Comparison of ENCODE assay signal across 8 cellular contexts in the genomic region with DNA sequence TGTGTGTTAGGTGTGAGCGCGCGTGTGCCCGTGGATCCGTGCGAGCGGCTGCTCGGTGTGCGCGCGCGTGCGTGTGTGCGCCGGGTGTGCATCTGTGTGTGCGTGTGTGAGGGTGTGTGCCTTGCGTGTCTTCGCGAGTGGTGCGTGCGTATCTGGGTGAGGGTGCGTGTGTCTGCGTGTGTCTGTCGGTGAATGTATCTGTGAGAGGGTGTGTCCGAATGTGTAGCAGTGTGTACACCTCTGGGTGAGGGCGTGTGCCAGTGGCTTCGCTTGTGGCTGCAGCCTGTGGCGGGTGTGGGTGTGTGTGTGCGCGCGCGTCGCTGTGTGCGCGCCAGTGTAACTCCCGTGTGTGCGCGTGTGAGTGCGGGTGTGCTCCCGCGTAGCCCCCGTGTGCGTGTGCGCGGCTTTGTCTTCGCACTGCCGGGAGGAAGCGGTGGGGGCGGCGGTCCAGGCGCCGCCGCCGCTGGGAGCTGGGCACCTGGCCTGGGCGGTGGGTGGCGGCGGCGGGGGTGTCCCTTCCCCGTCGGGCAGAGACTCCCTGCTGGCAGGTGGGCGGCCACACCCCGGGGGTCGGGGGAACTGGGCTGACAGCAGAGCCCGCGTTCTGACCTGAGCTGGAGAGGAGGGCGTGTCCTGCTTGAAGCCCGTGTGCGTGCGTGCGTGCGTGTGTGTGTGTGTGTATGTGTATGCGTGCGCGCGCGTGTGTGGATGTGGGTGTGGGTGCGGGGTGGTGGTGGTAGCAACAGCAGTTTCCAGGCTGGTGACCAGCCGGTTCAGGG.
DNase-seq lines count a peak whose midpoint lies in the region; ATAC-seq and TF ChIP-seq lines count a peak whose summit lies in the region.

No MANE protein-coding gene starts in this region.

- peak overlapping the region; percentile 90 for H3K4me3 Mint-ChIP-seq in GM23338

- H3K4me1 ChIP-seq in GM23338 (ENCODE audit: insufficient read depth) (peaks cover 39% of the 10 kb centered on the region), Peyer's patch (peaks cover 6 to 28% (median 14%) of the 10 kb centered on the region in 4 donors), left ventricle myocardium inferior (peaks cover 36% of the 10 kb centered on the region), psoas muscle (peaks cover 7% of the 10 kb centered on the region)

- H2AFZ ChIP-seq in GM23338, result peak overlapping the region; percentile 43; the same call in 1 of the 2 replicates

- no peaks in the 10 kb centered on the region for H3K36me3 Mint-ChIP-seq in GM23338 (ENCODE audit: low read depth)

- peak overlapping the region; percentile 83 for H3K4me2 ChIP-seq in GM23338

- peaks cover 68% of the 10 kb centered on the region for H3K27me3 Mint-ChIP-seq in GM23338 (ENCODE audit: insufficient read depth, low read depth, poor library complexity)

- peak in 1 of 2 donors; percentile 22 for TF ChIP-seq POLR2A in Peyer's patch (IDR thresholded peaks at IDR 0.05)

- H3K9me2 ChIP-seq in GM23338 (ENCODE audit: insufficient read depth), result no peaks in the 10 kb centered on the region

- H3K27ac Mint-ChIP-seq in GM23338, result no peak overlapping the region

- H3K36me3 ChIP-seq in GM23338 (ENCODE audit: insufficient read depth) (no peaks in the 10 kb centered on the region), Peyer's patch (no peaks in the 10 kb centered on the region), left ventricle myocardium inferior (no peaks in the 10 kb centered on the region), psoas muscle (ENCODE audit: insufficient read depth in 1 of 2, low read depth in 1 of 2) (no peaks in the 10 kb centered on the region)

- H3K27me3 ChIP-seq in GM23338 (ENCODE audit: insufficient read depth) (peaks cover 61% of the 10 kb centered on the region), Peyer's patch (no peaks in the 10 kb centered on the region), left ventricle myocardium inferior (ENCODE audit: low read depth) (peaks cover 51% of the 10 kb centered on the region), psoas muscle (ENCODE audit: insufficient read depth in 3 of 3, low read length in 2 of 3) (peaks cover 0 to 45% (median 14%) of the 10 kb centered on the region in 3 donors)

- TF ChIP-seq CTCF in GM23338 (conservative IDR thresholded peaks at IDR 0.05; ENCODE audit: low read depth in 2 of 2), result no peak
- TF ChIP-seq CTCF in Peyer's patch (IDR thresholded peaks at IDR 0.05), result no peak
- TF ChIP-seq CTCF in left ventricle myocardium inferior (IDR thresholded peaks at IDR 0.05; ENCODE audit: borderline replicate concordance), result no peak
- no peak for TF ChIP-seq CTCF in psoas muscle (IDR thresholded peaks at IDR 0.05)
- TF ChIP-seq CTCF in GM13976 (IDR thresholded peaks at IDR 0.05; ENCODE audit: borderline replicate concordance, control extremely low read depth, extremely low read depth, insufficient read depth, missing control alignments), result no peak

- no peaks in the 10 kb centered on the region for H3K9me3 ChIP-seq in Peyer's patch
- no peaks in the 10 kb centered on the region for H3K9me3 ChIP-seq in left ventricle myocardium inferior (replicated peaks)
- no peaks in the 10 kb centered on the region for H3K9me3 ChIP-seq in psoas muscle

- H3K4me3 ChIP-seq in GM23338, result peak overlapping the region; percentile 61
- peak overlapping the region; percentile 53 to 85 (median 68) for H3K4me3 ChIP-seq in Peyer's patch
- H3K4me3 ChIP-seq in left ventricle myocardium inferior, result peak overlapping the region; percentile 79
- H3K4me3 ChIP-seq in psoas muscle, result peak overlapping the region; percentile 73

- in situ Hi-C loops in GM13976 (cut with MboI; ENCODE audit: low sequenced_read_pairs, unreplicated experiment), result no loop called here

- peaks cover 49% of the 10 kb centered on the region for H3K4me1 Mint-ChIP-seq in GM23338

- H3K27ac ChIP-seq in GM23338 (ENCODE audit: low read depth) (no peak overlapping the region), Peyer's patch (peak overlapping the region; percentile 32 to 78 (median 58)), left ventricle myocardium inferior (replicated peaks) (peak overlapping the region; percentile 44), psoas muscle (no peak overlapping the region)

- DNase-seq in GM23338 (ENCODE audit: low spot score), result no peak
- peak; percentile 33 to 77 (median 75) for DNase-seq in Peyer's patch
- DNase-seq in activated naive CD8-positive, alpha-beta T cell treated with anti-CD3 and anti-CD28 coated beads, Interleukin-2, amount 50 U/mL, for 16 hours (ENCODE audit: low read depth, low spot score), result peak; percentile 11
- peak; percentile 58 for DNase-seq in left ventricle myocardium inferior
- peak; percentile 65 to 72 for DNase-seq in psoas muscle
- no peak for DNase-seq in HCEC 1CT
- DNase-seq in GM13976 (ENCODE audit: low spot score), result no peak

- peaks cover 25% of the 10 kb centered on the region for H3F3A ChIP-seq in GM23338 (replicated peaks; ENCODE audit: low read depth)

- H3K9me3 Mint-ChIP-seq in GM23338, result peaks cover 3% of the 10 kb centered on the region; the same call in 1 of the 3 replicates

- intact Hi-C loops in left ventricle myocardium inferior (cut with micrococcal nuclease) (no loop called here), psoas muscle (cut with DNase I) (no loop called here)

- H3K79me2 ChIP-seq in GM23338 (replicated peaks; ENCODE audit: insufficient read depth), result no peaks in the 10 kb centered on the region

- WGBS in psoas muscle, 3 donors, result 0 to 1% (median 0%) methylated on average over 68 to 78 of the region's 78 CpGs

- peaks cover 9% of the 10 kb centered on the region for H4K20me1 ChIP-seq in GM23338 (replicated peaks; ENCODE audit: insufficient read depth)

- ATAC-seq in GM23338 (no peak), psoas muscle (peak; percentile 45 to 59 (median 50)), GM19035 (IDR thresholded peaks at IDR 0.05; ENCODE audit: unreplicated experiment) (no peak)

TF ChIP-seq in GM23338, 12 proteins besides CTCF, POLR2A, EP300 and RAD21:
- TF ChIP-seq, protein P1, sequence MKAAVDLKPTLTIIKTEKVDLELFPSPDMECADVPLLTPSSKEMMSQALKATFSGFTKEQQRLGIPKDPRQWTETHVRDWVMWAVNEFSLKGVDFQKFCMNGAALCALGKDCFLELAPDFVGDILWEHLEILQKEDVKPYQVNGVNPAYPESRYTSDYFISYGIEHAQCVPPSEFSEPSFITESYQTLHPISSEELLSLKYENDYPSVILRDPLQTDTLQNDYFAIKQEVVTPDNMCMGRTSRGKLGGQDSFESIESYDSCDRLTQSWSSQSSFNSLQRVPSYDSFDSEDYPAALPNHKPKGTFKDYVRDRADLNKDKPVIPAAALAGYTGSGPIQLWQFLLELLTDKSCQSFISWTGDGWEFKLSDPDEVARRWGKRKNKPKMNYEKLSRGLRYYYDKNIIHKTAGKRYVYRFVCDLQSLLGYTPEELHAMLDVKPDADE (IDR thresholded peaks at IDR 0.05), result no peak
- no peak for TF ChIP-seq NANOG (IDR thresholded peaks at IDR 0.05; ENCODE audit: borderline replicate concordance)
- TF ChIP-seq STAT1 (IDR thresholded peaks at IDR 0.05; ENCODE audit: unreplicated experiment), result no peak
- TF ChIP-seq EZH2 (IDR thresholded peaks at IDR 0.05; ENCODE audit: low read depth, unreplicated experiment), result peak; percentile 45
- TF ChIP-seq ZNF114 (CRISPR knock-in tag; IDR thresholded peaks at IDR 0.05), result no peak

Comparison
In these comparisons a context has a peak if more than half of its experiments do, and no peak if none do; other contexts are left out.
1. ATAC-seq: peak in psoas muscle (4 of 4); none in GM23338 (single experiment) and GM19035 (single experiment).
2. DNase-seq: peak in Peyer's patch (3 of 3), activated naive CD8-positive, alpha-beta T cell treated with anti-CD3 and anti-CD28 coated beads, Interleukin-2, amount 50 U/mL, for 16 hours (single experiment), left ventricle myocardium inferior (single experiment) and psoas muscle (2 of 2); none in GM23338 (single experiment), HCEC 1CT (single experiment) and GM13976 (single experiment).
3. H3K27ac ChIP-seq: peak in Peyer's patch (4 of 4) and left ventricle myocardium inferior (single experiment); none in GM23338 (single experiment) and psoas muscle (single experiment).
4. Peak in every context shown above with its lines, with median percentiles within 50 percentile points of each other: H3K4me3 ChIP-seq.